Comparison of ENCODE assay signal across 1 cellular context in the genomic region with DNA sequence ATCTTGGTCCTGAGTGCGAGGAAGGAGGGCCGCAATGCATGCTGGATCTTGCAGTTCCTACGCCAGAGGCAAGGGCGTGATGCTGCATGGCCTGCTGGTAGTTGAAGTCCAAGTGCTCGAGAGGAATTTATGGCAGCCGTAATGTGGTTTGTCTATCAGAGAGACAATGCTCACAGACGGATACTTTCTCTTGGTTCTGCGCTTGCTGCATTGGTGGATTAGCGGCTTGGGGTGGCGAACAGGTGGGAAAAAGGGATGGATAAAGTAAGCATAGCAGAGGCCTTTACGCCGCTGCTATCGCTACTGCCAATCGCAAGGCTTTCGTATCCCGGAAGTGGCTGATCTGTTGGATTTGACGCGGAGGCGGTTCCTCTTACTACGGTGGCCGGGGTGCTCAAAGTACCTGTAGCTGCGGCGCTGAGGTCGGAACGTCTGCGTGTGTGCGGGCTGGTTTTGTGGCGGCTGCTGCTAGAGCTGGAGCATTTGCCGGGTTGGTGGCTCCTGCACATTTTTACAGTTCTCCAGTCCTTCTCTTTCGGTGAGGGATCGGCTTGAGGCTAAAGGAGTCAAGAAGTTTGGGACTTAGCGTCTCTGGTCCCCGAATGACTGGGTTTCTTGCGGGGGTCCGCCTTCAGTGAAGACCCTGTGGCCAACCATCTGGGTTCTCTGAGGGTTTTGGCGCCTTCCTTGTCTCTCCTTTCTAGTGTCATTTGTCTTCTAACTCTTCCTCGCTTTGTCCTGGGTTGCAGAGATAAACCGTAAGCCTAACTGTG.
TF ChIP-seq lines count a peak whose summit lies in the region.

A gene with protein sequence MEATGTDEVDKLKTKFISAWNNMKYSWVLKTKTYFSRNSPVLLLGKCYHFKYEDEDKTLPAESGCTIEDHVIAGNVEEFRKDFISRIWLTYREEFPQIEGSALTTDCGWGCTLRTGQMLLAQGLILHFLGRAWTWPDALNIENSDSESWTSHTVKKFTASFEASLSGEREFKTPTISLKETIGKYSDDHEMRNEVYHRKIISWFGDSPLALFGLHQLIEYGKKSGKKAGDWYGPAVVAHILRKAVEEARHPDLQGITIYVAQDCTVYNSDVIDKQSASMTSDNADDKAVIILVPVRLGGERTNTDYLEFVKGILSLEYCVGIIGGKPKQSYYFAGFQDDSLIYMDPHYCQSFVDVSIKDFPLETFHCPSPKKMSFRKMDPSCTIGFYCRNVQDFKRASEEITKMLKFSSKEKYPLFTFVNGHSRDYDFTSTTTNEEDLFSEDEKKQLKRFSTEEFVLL (plus strand): TSS at position 397 of the 773 bp plus-strand sequence. CDS start 19,655 bp downstream, outside the sequence.

TF ChIP-seq in HEK293, 187 proteins besides CTCF, POLR2A, EP300 and RAD21 (continued from another document and continues in another):
- TF ChIP-seq PRDM6 (tag by site-specific recombination; IDR thresholded peaks at IDR 0.05), result no peak
- TF ChIP-seq, protein P1, sequence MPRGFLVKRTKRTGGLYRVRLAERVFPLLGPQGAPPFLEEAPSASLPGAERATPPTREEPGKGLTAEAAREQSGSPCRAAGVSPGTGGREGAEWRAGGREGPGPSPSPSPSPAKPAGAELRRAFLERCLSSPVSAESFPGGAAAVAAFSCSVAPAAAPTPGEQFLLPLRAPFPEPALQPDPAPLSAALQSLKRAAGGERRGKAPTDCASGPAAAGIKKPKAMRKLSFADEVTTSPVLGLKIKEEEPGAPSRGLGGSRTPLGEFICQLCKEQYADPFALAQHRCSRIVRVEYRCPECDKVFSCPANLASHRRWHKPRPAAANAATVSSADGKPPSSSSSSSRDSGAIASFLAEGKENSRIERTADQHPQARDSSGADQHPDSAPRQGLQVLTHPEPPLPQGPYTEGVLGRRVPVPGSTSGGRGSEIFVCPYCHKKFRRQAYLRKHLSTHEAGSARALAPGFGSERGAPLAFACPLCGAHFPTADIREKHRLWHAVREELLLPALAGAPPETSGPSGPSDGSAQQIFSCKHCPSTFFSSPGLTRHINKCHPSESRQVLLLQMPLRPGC (tag by site-specific recombination; IDR thresholded peaks at IDR 0.05), result peak; percentile 24; the same call in 1 of the 2 replicates
- peak; percentile 68 for TF ChIP-seq ZNF366 (tag by site-specific recombination; conservative IDR thresholded peaks at IDR 0.05)
- no peak for TF ChIP-seq GLI4 (tag by site-specific recombination; IDR thresholded peaks at IDR 0.05)
- TF ChIP-seq, protein P2, sequence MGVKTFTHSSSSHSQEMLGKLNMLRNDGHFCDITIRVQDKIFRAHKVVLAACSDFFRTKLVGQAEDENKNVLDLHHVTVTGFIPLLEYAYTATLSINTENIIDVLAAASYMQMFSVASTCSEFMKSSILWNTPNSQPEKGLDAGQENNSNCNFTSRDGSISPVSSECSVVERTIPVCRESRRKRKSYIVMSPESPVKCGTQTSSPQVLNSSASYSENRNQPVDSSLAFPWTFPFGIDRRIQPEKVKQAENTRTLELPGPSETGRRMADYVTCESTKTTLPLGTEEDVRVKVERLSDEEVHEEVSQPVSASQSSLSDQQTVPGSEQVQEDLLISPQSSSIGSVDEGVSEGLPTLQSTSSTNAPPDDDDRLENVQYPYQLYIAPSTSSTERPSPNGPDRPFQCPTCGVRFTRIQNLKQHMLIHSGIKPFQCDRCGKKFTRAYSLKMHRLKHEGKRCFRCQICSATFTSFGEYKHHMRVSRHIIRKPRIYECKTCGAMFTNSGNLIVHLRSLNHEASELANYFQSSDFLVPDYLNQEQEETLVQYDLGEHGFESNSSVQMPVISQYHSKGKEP (tag by site-specific recombination; IDR thresholded peaks at IDR 0.05), result peak; percentile 23; the same call in 1 of the 2 replicates
- TF ChIP-seq ZNF24 (tag by site-specific recombination; IDR thresholded peaks at IDR 0.05), result peak; percentile 65; the same call in 1 of the 2 replicates
- TF ChIP-seq ZBTB17 (tag by site-specific recombination; IDR thresholded peaks at IDR 0.05), result peak; percentile 97
- peak; percentile 91 for TF ChIP-seq TRIM28 (IDR thresholded peaks at IDR 0.05; ENCODE audit: borderline replicate concordance, low read length)
- TF ChIP-seq ZNF169 (tag by site-specific recombination; IDR thresholded peaks at IDR 0.05), result no peak
- no peak for TF ChIP-seq ZNF174 (tag by site-specific recombination; IDR thresholded peaks at IDR 0.05)
- TF ChIP-seq ZSCAN5A (tag by site-specific recombination; IDR thresholded peaks at IDR 0.05), result 0 out of 2 replicates have a peak, but pooled peaks have one; percentile 43
- no peak for TF ChIP-seq ZNF701 (tag by site-specific recombination; IDR thresholded peaks at IDR 0.05)
- TF ChIP-seq ZFP41 (tag by site-specific recombination; IDR thresholded peaks at IDR 0.05; ENCODE audit: borderline replicate concordance), result no peak
- peak; percentile 91 for TF ChIP-seq ZNF629 (tag by site-specific recombination; IDR thresholded peaks at IDR 0.05)
- TF ChIP-seq ZNF580 (tag by site-specific recombination; IDR thresholded peaks at IDR 0.05), result 0 out of 2 replicates have a peak, but pooled peaks have one; percentile 49
- no peak for TF ChIP-seq ZNF211 (tag by site-specific recombination; IDR thresholded peaks at IDR 0.05; ENCODE audit: low read depth)
- TF ChIP-seq ZNF175 (tag by site-specific recombination; IDR thresholded peaks at IDR 0.05), result no peak
- TF ChIP-seq ZNF544 (tag by site-specific recombination; IDR thresholded peaks at IDR 0.05), result no peak
- TF ChIP-seq PATZ1 (tag by site-specific recombination; IDR thresholded peaks at IDR 0.05), result peak; percentile 35; the same call in 1 of the 2 replicates
- TF ChIP-seq ZNF16 (tag by site-specific recombination; IDR thresholded peaks at IDR 0.05; ENCODE audit: low read depth), result no peak
- no peak for TF ChIP-seq ZNF843 (tag by site-specific recombination; IDR thresholded peaks at IDR 0.05)
- TF ChIP-seq, protein P3, sequence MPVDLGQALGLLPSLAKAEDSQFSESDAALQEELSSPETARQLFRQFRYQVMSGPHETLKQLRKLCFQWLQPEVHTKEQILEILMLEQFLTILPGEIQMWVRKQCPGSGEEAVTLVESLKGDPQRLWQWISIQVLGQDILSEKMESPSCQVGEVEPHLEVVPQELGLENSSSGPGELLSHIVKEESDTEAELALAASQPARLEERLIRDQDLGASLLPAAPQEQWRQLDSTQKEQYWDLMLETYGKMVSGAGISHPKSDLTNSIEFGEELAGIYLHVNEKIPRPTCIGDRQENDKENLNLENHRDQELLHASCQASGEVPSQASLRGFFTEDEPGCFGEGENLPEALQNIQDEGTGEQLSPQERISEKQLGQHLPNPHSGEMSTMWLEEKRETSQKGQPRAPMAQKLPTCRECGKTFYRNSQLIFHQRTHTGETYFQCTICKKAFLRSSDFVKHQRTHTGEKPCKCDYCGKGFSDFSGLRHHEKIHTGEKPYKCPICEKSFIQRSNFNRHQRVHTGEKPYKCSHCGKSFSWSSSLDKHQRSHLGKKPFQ (tag by site-specific recombination; IDR thresholded peaks at IDR 0.05), result no peak
- TF ChIP-seq, protein P4, sequence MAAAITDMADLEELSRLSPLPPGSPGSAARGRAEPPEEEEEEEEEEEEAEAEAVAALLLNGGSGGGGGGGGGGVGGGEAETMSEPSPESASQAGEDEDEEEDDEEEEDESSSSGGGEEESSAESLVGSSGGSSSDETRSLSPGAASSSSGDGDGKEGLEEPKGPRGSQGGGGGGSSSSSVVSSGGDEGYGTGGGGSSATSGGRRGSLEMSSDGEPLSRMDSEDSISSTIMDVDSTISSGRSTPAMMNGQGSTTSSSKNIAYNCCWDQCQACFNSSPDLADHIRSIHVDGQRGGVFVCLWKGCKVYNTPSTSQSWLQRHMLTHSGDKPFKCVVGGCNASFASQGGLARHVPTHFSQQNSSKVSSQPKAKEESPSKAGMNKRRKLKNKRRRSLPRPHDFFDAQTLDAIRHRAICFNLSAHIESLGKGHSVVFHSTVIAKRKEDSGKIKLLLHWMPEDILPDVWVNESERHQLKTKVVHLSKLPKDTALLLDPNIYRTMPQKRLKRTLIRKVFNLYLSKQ (tag by site-specific recombination; IDR thresholded peaks at IDR 0.05; ENCODE audit: borderline replicate concordance), result no peak
- no peak for TF ChIP-seq GLIS1 (tag by site-specific recombination; IDR thresholded peaks at IDR 0.05)
- TF ChIP-seq, protein P5, sequence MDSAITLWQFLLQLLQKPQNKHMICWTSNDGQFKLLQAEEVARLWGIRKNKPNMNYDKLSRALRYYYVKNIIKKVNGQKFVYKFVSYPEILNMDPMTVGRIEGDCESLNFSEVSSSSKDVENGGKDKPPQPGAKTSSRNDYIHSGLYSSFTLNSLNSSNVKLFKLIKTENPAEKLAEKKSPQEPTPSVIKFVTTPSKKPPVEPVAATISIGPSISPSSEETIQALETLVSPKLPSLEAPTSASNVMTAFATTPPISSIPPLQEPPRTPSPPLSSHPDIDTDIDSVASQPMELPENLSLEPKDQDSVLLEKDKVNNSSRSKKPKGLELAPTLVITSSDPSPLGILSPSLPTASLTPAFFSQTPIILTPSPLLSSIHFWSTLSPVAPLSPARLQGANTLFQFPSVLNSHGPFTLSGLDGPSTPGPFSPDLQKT (IDR thresholded peaks at IDR 0.05; ENCODE audit: borderline replicate concordance, low read depth, low read length), result no peak
- no peak for TF ChIP-seq ZIC2 (tag by site-specific recombination; IDR thresholded peaks at IDR 0.05)
- TF ChIP-seq ZNF677 (tag by site-specific recombination; IDR thresholded peaks at IDR 0.05), result peak; percentile 71; the same call in 1 of the 2 replicates
- no peak for TF ChIP-seq ZNF140 (tag by site-specific recombination; IDR thresholded peaks at IDR 0.05)
- peak; percentile 59; the same call in 1 of the 2 replicates for TF ChIP-seq ZBTB48 (tag by site-specific recombination; IDR thresholded peaks at IDR 0.05)
- TF ChIP-seq ZNF394 (tag by site-specific recombination; IDR thresholded peaks at IDR 0.05; ENCODE audit: borderline replicate concordance), result peak; percentile 56; the same call in 1 of the 2 replicates
- no peak; the same call in 1 of the 2 replicates for TF ChIP-seq FEZF1 (tag by site-specific recombination; IDR thresholded peaks at IDR 0.05)
- TF ChIP-seq ZSCAN16 (tag by site-specific recombination; IDR thresholded peaks at IDR 0.05), result no peak
- peak; percentile 100 for TF ChIP-seq SCRT2 (tag by site-specific recombination; IDR thresholded peaks at IDR 0.05)
- TF ChIP-seq IKZF3 (tag by site-specific recombination; IDR thresholded peaks at IDR 0.05), result no peak
- TF ChIP-seq ZNF791 (tag by site-specific recombination; IDR thresholded peaks at IDR 0.05), result no peak
- TF ChIP-seq ZNF513 (tag by site-specific recombination; IDR thresholded peaks at IDR 0.05), result no peak
- no peak for TF ChIP-seq ZNF423 (tag by site-specific recombination; IDR thresholded peaks at IDR 0.05)
- peak; percentile 81 for TF ChIP-seq ZBTB20 (tag by site-specific recombination; IDR thresholded peaks at IDR 0.05)
- peak; percentile 93 for TF ChIP-seq ZNF335 (tag by site-specific recombination; conservative IDR thresholded peaks at IDR 0.05)
- no peak for TF ChIP-seq ZNF239 (tag by site-specific recombination; IDR thresholded peaks at IDR 0.05)
- peak; percentile 91 for TF ChIP-seq SP2 (tag by site-specific recombination; IDR thresholded peaks at IDR 0.05)
- peak; percentile 88 for TF ChIP-seq ZNF600 (tag by site-specific recombination; IDR thresholded peaks at IDR 0.05)
- peak; percentile 97 for TF ChIP-seq KLF7 (tag by site-specific recombination; IDR thresholded peaks at IDR 0.05; ENCODE audit: borderline replicate concordance)
